ENCODE assay signal across 12 cellular contexts in the genomic region with DNA sequence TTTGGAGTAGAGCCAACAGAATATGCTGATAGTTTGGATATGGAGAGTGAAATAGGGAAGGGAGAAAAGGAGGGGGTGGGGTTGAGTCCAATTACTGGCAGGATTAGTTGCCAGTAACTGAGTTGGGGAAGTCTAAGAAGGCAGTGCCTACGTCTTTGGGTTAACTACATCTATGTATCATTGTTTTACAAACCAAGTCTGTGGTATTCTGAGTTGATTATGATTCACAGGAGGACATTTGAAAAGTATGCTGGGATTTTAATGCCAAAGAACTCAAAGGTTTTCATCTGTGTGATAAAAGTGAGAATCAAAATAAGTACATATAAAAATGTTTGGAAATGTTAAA. TPM values are rescaled to one million over a fixed set of nuclear protein-coding genes. Genes with fewer than 3 reads are reported as not detected.
A peak's percentile ranks its signal among the peaks of the same experiment; 100 is the strongest.
DNase-seq lines count a peak whose midpoint lies in the region; ATAC-seq and TF ChIP-seq lines count a peak whose summit lies in the region.
"Had no signal": no experiment of that assay in that cellular context is flagged by ENCODE, and none has a peak within 500 bp of the region (broad histone marks: within the 10 kb centered on the region; RNA-seq: fewer than 3 reads in every experiment).

No MANE protein-coding gene starts in this region.

- peaks cover 34% of the 10 kb centered on the region for H3K4me1 ChIP-seq in HEK293 (ENCODE audit: control insufficient read depth, insufficient read depth, low read length)
- peaks cover 17% of the 10 kb centered on the region for H3K4me1 ChIP-seq in smooth muscle cell (ENCODE audit: low read depth)
- H3K4me1 ChIP-seq in CD4-positive, alpha-beta memory T cell (ENCODE audit: insufficient read depth, low read length): peaks cover 15% of the 10 kb centered on the region

- H3K36me3 ChIP-seq in HEK293 (ENCODE audit: control insufficient read depth in 2 of 2, insufficient read depth in 1 of 2, low read length in 2 of 2) (no peaks in the 10 kb centered on the region), smooth muscle cell (ENCODE audit: low read depth) (no peaks in the 10 kb centered on the region)
- H3K36me3 ChIP-seq in CD4-positive, alpha-beta memory T cell (ENCODE audit: insufficient read depth, low read length): no peaks in the 10 kb centered on the region

- TF ChIP-seq CTCF in HEK293 (tag by site-specific recombination; IDR thresholded peaks at IDR 0.05) (no peak), foreskin fibroblast (IDR thresholded peaks at IDR 0.05; ENCODE audit: low read depth, low read length) (no peak), smooth muscle cell (IDR thresholded peaks at IDR 0.05; ENCODE audit: borderline replicate concordance, insufficient read depth, poor library complexity, severe bottlenecking) (no peak)

- peak; percentile 69 for ATAC-seq in activated T-helper 17 cell treated with anti-CD3 and anti-CD28 coated beads, Interleukin-2, amount 50 U/mL, for 72 hours (replicated peaks)
- ATAC-seq in GM21515 (IDR thresholded peaks at IDR 0.05; ENCODE audit: unreplicated experiment): no peak

- no peaks in the 10 kb centered on the region for H3K27me3 ChIP-seq in smooth muscle cell (ENCODE audit: low read depth)
- H3K27me3 ChIP-seq in CD4-positive, alpha-beta memory T cell (ENCODE audit: insufficient read depth, low read length): no peaks in the 10 kb centered on the region

- peaks cover 37% of the 10 kb centered on the region for H3K4me1 Mint-ChIP-seq in activated T-helper 17 cell treated with anti-CD3 and anti-CD28 coated beads, Interleukin-2, amount 50 U/mL, for 72 hours
- H3K4me1 Mint-ChIP-seq in CD4-positive, alpha-beta memory T cell: peaks cover 19 to 32% (median 22%) of the 10 kb centered on the region in 4 donors

- WGBS in smooth muscle cell (ENCODE audit: low lambda C conversion rate): 0% methylated on average over 1 of the region's 1 CpG

- H3K36me3 Mint-ChIP-seq in activated T-helper 17 cell treated with anti-CD3 and anti-CD28 coated beads, Interleukin-2, amount 50 U/mL, for 72 hours (ENCODE audit: low read depth): no peaks in the 10 kb centered on the region
- no peaks in the 10 kb centered on the region for H3K36me3 Mint-ChIP-seq in CD4-positive, alpha-beta memory T cell
- H3K36me3 Mint-ChIP-seq: activated naive CD8-positive, alpha-beta T cell treated with anti-CD3 and anti-CD28 coated beads, Interleukin-2, amount 10 ng/mL, durations not matched to agents 7 days and 5 days had no signal

- CTCF ChIA-PET in HEK293 (lab: Yijun Ruan, JAX): interaction anchor here (1.6 kb wide), 1 partner anchor 98 kb away, joined by 4 read pairs; no protein-coding TSS in a partner anchor
- CTCF ChIA-PET in CD4-positive, alpha-beta memory T cell (lab: Charles Lee; ENCODE audit: partially characterized antibody): no interaction called here

- peaks cover 81% of the 10 kb centered on the region for H3K79me2 ChIP-seq in smooth muscle cell (ENCODE audit: low read depth)

- POLR2A ChIA-PET in HEK293 (lab: Yijun Ruan, JAX): interaction anchor here (1.9 kb wide), 1 partner anchor 14 kb away, joined by 14 read pairs; a partner anchor contains a TSS
- POLR2A ChIA-PET in CD4-positive, alpha-beta memory T cell (lab: Charles Lee; ENCODE audit: partially characterized antibody): no interaction called here

- peak overlapping the region; percentile 69 for H3K27ac Mint-ChIP-seq in activated T-helper 17 cell treated with anti-CD3 and anti-CD28 coated beads, Interleukin-2, amount 50 U/mL, for 72 hours
- peak overlapping the region in 2 of 7 donors; percentile 5 to 57 for H3K27ac Mint-ChIP-seq in CD4-positive, alpha-beta memory T cell
- H3K27ac Mint-ChIP-seq: activated naive CD8-positive, alpha-beta T cell treated with anti-CD3 and anti-CD28 coated beads, Interleukin-2, amount 10 ng/mL, durations not matched to agents 7 days and 5 days had no signal

- H3K9ac ChIP-seq in smooth muscle cell (ENCODE audit: low read depth): peak overlapping the region; percentile 69

- DNase-seq in foreskin fibroblast (peak; percentile 54 to 68), smooth muscle cell (lab: John Stamatoyannopoulos, UW; ENCODE audit: unreplicated experiment) (no peak), amniotic stem cell (lab: John Stamatoyannopoulos, UW) (no peak), NCI-H2196 treated with DMSO at 0.1 percent for 48 hours (lab: John Stamatoyannopoulos, UW; ENCODE audit: unreplicated experiment) (no peak)
- DNase-seq in CD4-positive, alpha-beta memory T cell: no peak
- DNase-seq: activated naive CD8-positive, alpha-beta T cell treated with anti-CD3 and anti-CD28 coated beads, Interleukin-2, amount 10 ng/mL, durations not matched to agents 7 days and 5 days; kidney; NCI-H774; stimulated activated naive CD4-positive, alpha-beta T cell had no signal

- peaks cover 25% of the 10 kb centered on the region for H3F3A ChIP-seq in smooth muscle cell (ENCODE audit: low read depth)

- H3K27me3 Mint-ChIP-seq in activated T-helper 17 cell treated with anti-CD3 and anti-CD28 coated beads, Interleukin-2, amount 50 U/mL, for 72 hours: no peaks in the 10 kb centered on the region
- no peaks in the 10 kb centered on the region for H3K27me3 Mint-ChIP-seq in CD4-positive, alpha-beta memory T cell

- no peaks in the 10 kb centered on the region for H3K9me3 ChIP-seq in HEK293 (ENCODE audit: control insufficient read depth, insufficient read depth, low read depth, low read length)
- H3K9me3 ChIP-seq in smooth muscle cell (replicated peaks; ENCODE audit: low read depth): no peaks in the 10 kb centered on the region
- no peaks in the 10 kb centered on the region for H3K9me3 ChIP-seq in CD4-positive, alpha-beta memory T cell (ENCODE audit: control insufficient read depth in 1 of 2, low read length in 2 of 2)

- peak overlapping the region; percentile 73 for H3K4me2 ChIP-seq in smooth muscle cell

- H4K20me1 ChIP-seq in smooth muscle cell (ENCODE audit: low read depth): peaks cover 49% of the 10 kb centered on the region

- peak overlapping the region; percentile 64 for H3K4me3 Mint-ChIP-seq in activated T-helper 17 cell treated with anti-CD3 and anti-CD28 coated beads, Interleukin-2, amount 50 U/mL, for 72 hours
- no peak overlapping the region for H3K4me3 Mint-ChIP-seq in CD4-positive, alpha-beta memory T cell
- H3K4me3 Mint-ChIP-seq: activated naive CD8-positive, alpha-beta T cell treated with anti-CD3 and anti-CD28 coated beads, Interleukin-2, amount 10 ng/mL, durations not matched to agents 7 days and 5 days had no signal

- intact Hi-C loops in CD4-positive, alpha-beta memory T cell (cut with micrococcal nuclease): no loop called here

- no peaks in the 10 kb centered on the region for H3K9me3 Mint-ChIP-seq in activated T-helper 17 cell treated with anti-CD3 and anti-CD28 coated beads, Interleukin-2, amount 50 U/mL, for 72 hours
- no peaks in the 10 kb centered on the region for H3K9me3 Mint-ChIP-seq in CD4-positive, alpha-beta memory T cell
- H3K9me3 Mint-ChIP-seq: activated naive CD8-positive, alpha-beta T cell treated with anti-CD3 and anti-CD28 coated beads, Interleukin-2, amount 10 ng/mL, durations not matched to agents 7 days and 5 days had no signal

- H3K4me3 ChIP-seq in HEK293 (ENCODE audit: low read depth, low read length): no peak overlapping the region
- H3K4me3 ChIP-seq in foreskin fibroblast (ENCODE audit: low read depth in 1 of 2, low read length in 2 of 2): no peak overlapping the region
- H3K4me3 ChIP-seq in smooth muscle cell: no peak overlapping the region
- H3K4me3 ChIP-seq in CD4-positive, alpha-beta memory T cell (ENCODE audit: low read length in 2 of 2): no peak overlapping the region

- H2AFZ ChIP-seq in smooth muscle cell (ENCODE audit: low read depth): no peak overlapping the region

- H3K27ac ChIP-seq in HEK293 (ENCODE audit: extremely low read depth, low read depth, low read length) (peak overlapping the region; percentile 18; the same call in 1 of the 2 replicates), smooth muscle cell (ENCODE audit: low read depth) (peak overlapping the region; percentile 93)
- H3K27ac ChIP-seq in CD4-positive, alpha-beta memory T cell (ENCODE audit: low read depth, low read length): no peak overlapping the region

TF ChIP-seq in HEK293, 187 proteins besides CTCF, POLR2A, EP300 and RAD21:
- TF ChIP-seq ZNF791 (tag by site-specific recombination; IDR thresholded peaks at IDR 0.05): no peak
- TF ChIP-seq, protein P1, sequence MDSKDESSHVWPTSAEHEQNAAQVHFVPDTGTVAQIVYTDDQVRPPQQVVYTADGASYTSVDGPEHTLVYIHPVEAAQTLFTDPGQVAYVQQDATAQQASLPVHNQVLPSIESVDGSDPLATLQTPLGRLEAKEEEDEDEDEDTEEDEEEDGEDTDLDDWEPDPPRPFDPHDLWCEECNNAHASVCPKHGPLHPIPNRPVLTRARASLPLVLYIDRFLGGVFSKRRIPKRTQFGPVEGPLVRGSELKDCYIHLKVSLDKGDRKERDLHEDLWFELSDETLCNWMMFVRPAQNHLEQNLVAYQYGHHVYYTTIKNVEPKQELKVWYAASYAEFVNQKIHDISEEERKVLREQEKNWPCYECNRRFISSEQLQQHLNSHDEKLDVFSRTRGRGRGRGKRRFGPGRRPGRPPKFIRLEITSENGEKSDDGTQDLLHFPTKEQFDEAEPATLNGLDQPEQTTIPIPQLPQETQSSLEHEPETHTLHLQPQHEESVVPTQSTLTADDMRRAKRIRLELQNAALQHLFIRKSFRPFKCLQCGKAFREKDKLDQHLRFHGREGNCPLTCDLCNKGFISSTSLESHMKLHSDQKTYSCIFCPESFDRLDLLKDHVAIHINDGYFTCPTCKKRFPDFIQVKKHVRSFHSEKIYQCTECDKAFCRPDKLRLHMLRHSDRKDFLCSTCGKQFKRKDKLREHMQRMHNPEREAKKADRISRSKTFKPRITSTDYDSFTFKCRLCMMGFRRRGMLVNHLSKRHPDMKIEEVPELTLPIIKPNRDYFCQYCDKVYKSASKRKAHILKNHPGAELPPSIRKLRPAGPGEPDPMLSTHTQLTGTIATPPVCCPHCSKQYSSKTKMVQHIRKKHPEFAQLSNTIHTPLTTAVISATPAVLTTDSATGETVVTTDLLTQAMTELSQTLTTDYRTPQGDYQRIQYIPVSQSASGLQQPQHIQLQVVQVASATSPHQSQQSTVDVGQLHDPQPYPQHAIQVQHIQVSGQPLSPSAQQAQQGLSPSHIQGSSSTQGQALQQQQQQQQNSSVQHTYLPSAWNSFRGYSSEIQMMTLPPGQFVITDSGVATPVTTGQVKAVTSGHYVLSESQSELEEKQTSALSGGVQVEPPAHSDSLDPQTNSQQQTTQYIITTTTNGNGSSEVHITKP (tag by site-specific recombination; IDR thresholded peaks at IDR 0.05): peak; percentile 43; the same call in 1 of the 2 replicates
- TF ChIP-seq ZNF600 (tag by site-specific recombination; IDR thresholded peaks at IDR 0.05): 0 out of 2 replicates have a peak, but pooled peaks have one; percentile 36

RNA-seq across cellular contexts. Expression of a gene that starts 14.7 kb away (rescaled TPM):
- 10 to 100 TPM; 26.0 to 28.9 TPM for total RNA-seq in activated T-helper 17 cell treated with anti-CD3 and anti-CD28 coated beads, Interleukin-2, amount 50 U/mL, for 72 hours
- total RNA-seq in smooth muscle cell: 76.2 and 93.1 TPM in 2 replicates
- polyA plus RNA-seq in smooth muscle cell: 35.0 and 38.6 TPM in 2 replicates
- total RNA-seq in CD4-positive, alpha-beta memory T cell: 1 to 10 TPM; 6.0 to 9.0 TPM
- 1 to 10 TPM; 1.9 to 5.7 TPM for polyA plus RNA-seq in CD4-positive, alpha-beta memory T cell

Comparison
In these comparisons a context has a peak if more than half of its experiments do, and no peak if none do; other contexts are left out.
1. DNase-seq: peak in foreskin fibroblast (2 of 2); none in smooth muscle cell (single experiment), CD4-positive, alpha-beta memory T cell (0 of 5), amniotic stem cell (single experiment) and NCI-H2196 treated with DMSO at 0.1 percent for 48 hours (single experiment).